ENCODE assay signal across 8 cellular contexts in the genomic region with DNA sequence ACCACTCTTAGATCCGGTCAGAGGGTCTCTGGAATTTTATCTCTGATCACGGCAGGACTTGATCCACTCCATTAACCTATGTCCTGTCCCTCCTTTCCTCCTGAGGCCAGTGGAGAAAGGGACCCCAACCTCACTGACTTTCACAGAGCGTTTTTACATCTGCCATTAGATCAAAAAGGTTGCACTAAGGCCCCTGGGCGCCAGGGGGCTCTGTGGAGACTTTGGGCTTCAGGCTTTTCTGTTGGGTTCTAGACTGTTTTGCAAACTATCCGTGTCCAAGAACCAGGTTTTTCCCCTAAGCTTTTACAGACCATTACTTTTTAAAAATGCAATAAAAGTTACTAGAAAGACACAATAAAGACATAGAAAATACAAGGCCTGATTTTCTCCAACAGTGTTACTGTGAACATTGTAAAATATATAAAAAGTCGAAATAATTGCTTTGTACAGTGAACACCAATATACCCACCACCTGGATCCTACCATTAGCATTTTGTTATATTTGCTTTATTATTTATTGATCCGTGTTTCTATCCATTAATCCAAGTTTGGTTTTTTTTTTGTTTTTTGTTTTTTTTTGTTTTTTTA.
DNase-seq lines count a peak whose midpoint lies in the region; ATAC-seq and TF ChIP-seq lines count a peak whose summit lies in the region.

No MANE protein-coding gene starts in this region.

- H3K36me3 Mint-ChIP-seq in nephron (ENCODE audit: low read depth), result no peaks in the 10 kb centered on the region

- H3K27me3 ChIP-seq in uterus, result no peaks in the 10 kb centered on the region

- no peaks in the 10 kb centered on the region for H3K9me3 ChIP-seq in uterus

- peak; percentile 86 for TF ChIP-seq CTCF in AG10803 (conservative IDR thresholded peaks at IDR 0.05; ENCODE audit: low read length)
- TF ChIP-seq CTCF in epithelial cell of proximal tubule (conservative IDR thresholded peaks at IDR 0.05; ENCODE audit: low read depth, low read length), result peak; percentile 96
- TF ChIP-seq CTCF in nephron (IDR thresholded peaks at IDR 0.05; ENCODE audit: unreplicated experiment in 3 of 3), result peak; percentile 40 to 55 (median 45)
- TF ChIP-seq CTCF in uterus (IDR thresholded peaks at IDR 0.05), result peak; percentile 47 to 54 (median 48)

- peaks cover 15% of the 10 kb centered on the region for H3K27me3 Mint-ChIP-seq in nephron (ENCODE audit: low read depth)

- no peak overlapping the region for H3K4me3 Mint-ChIP-seq in nephron

- no peaks in the 10 kb centered on the region for H3K36me3 ChIP-seq in uterus

- DNase-seq in AG10803 (ENCODE audit: low read depth), result peak; percentile 37
- DNase-seq in NCI-H510A (lab: John Stamatoyannopoulos, UW), result peak; percentile 5
- DNase-seq in activated CD4-positive, alpha-beta T cell treated with anti-CD3 and anti-CD28 coated beads, Interleukin-2, amount 50 U/mL, for 24 hours (ENCODE audit: low read depth in 1 of 2, low spot score in 1 of 2), result peak; percentile 18 to 23
- no peak for DNase-seq in epithelial cell of proximal tubule (ENCODE audit: low read depth)
- peak; percentile 37 for DNase-seq in uterus

- intact Hi-C loops in uterus (cut with DNase I; ENCODE audit: low total_unique reads), result loop anchor here (10.0 kb wide), 1 partner anchor 201 kb away; no protein-coding TSS in a partner anchor

- H3K4me3 ChIP-seq in AG10803 (ENCODE audit: low read length), result no peak overlapping the region
- no peak overlapping the region for H3K4me3 ChIP-seq in epithelial cell of proximal tubule (ENCODE audit: low read depth, low read length)
- no peak overlapping the region for H3K4me3 ChIP-seq in uterus

- no peak overlapping the region for H3K27ac ChIP-seq in uterus

- no peaks in the 10 kb centered on the region for H3K4me1 ChIP-seq in uterus

- H3K9me3 Mint-ChIP-seq in nephron, result no peaks in the 10 kb centered on the region

- ATAC-seq in GM18868 (IDR thresholded peaks at IDR 0.05; ENCODE audit: unreplicated experiment) (peak; percentile 65), GM19463 (IDR thresholded peaks at IDR 0.05; ENCODE audit: unreplicated experiment) (no peak)

- H3K27ac Mint-ChIP-seq in nephron, result no peak overlapping the region

- no peak for TF ChIP-seq POLR2A in uterus (IDR thresholded peaks at IDR 0.05)

- H3K4me1 Mint-ChIP-seq in nephron, result no peaks in the 10 kb centered on the region

Comparison
In these comparisons a context has a peak if more than half of its experiments do, and no peak if none do; other contexts are left out.
1. CTCF ChIP-seq: peak in every context shown above with its lines; median percentile 96 in epithelial cell of proximal tubule; 86 in AG10803; 48 in uterus; 45 in nephron.